ENCODE assay signal across 13 cellular contexts in genomic region chr19:16088985-16089846, GRCh38. TPM values are rescaled to one million over a fixed set of nuclear protein-coding genes. Genes with fewer than 3 reads are reported as not detected.
DNase-seq lines count a peak whose midpoint lies in the region; ATAC-seq, FAIRE-seq and TF ChIP-seq lines count a peak whose summit lies in the region.
"Had no signal": no experiment of that assay in that cellular context is flagged by ENCODE, and none has a peak within 500 bp of the region (broad histone marks: within the 10 kb centered on the region; RNA-seq: fewer than 3 reads in every experiment).

No MANE protein-coding gene starts in this region.

- no peak overlapping the region for H2AK9ac ChIP-seq in IMR-90 (replicated peaks; ENCODE audit: low read depth, low read length, poor library complexity)

- H2BK120ac ChIP-seq in IMR-90 (ENCODE audit: low read depth, low read length), result no peak overlapping the region

- H3K4me3 Mint-ChIP-seq in neural crest cell, result peak overlapping the region; percentile 64
- H3K4me3 Mint-ChIP-seq: B cell had no signal

- no peak overlapping the region for H3K4me3 ChIP-seq in A673 (ENCODE audit: low read depth, low read length, poor library complexity, severe bottlenecking)
- H3K4me3 ChIP-seq in IMR-90 (ENCODE audit: insufficient read depth, low read depth, low read length), result no peak overlapping the region
- H3K4me3 ChIP-seq in endothelial cell of umbilical vein (replicated peaks in 1 of 3; ENCODE audit: insufficient read depth in 1 of 3, low read depth in 1 of 3, low read length in 3 of 3), result no peak overlapping the region

- no peak for FAIRE-seq in endothelial cell of umbilical vein (lab: Jason Lieb, UNC)
- FAIRE-seq: TTC549 had no signal

- intact Hi-C loops in A673 (cut with micrococcal nuclease; ENCODE audit: unreplicated experiment) (no loop called here), IMR-90 (cut with micrococcal nuclease) (no loop called here), endothelial cell of umbilical vein (cut with micrococcal nuclease) (loop anchor here (2.0 kb wide), 1 partner anchor 48 kb away; no protein-coding TSS in a partner anchor)

- H4K8ac ChIP-seq in IMR-90 (ENCODE audit: low read depth in 2 of 2, low read length in 2 of 2), result no peak overlapping the region

- no peak for TF ChIP-seq RAD21 in IMR-90 (IDR thresholded peaks at IDR 0.05; ENCODE audit: low read length)

- no peak overlapping the region for H2BK5ac ChIP-seq in IMR-90 (ENCODE audit: low read depth, low read length, poor library complexity, severe bottlenecking)

- H3K27ac ChIP-seq in A673 (ENCODE audit: low read depth, low read length, poor library complexity, severe bottlenecking) (peak overlapping the region; percentile 18), IMR-90 (ENCODE audit: insufficient read depth, low read length) (no peak overlapping the region; the same call in 1 of the 2 replicates), endothelial cell of umbilical vein (ENCODE audit: insufficient read depth, low read depth, low read length) (no peak overlapping the region)

- H2BK20ac ChIP-seq in IMR-90 (ENCODE audit: low read depth, low read length), result no peak overlapping the region

- H4K91ac ChIP-seq in IMR-90 (ENCODE audit: insufficient read depth, low read depth, low read length), result no peak overlapping the region

- WGBS in IMR-90 (ENCODE audit: extremely low coverage in 2 of 2, insufficient read length in 1 of 2), 2 experiments, result 94% methylated on average over 2 of the region's 11 CpGs; no CpG with 5 or more reads in 1 of the 2 experiments

- peak overlapping the region; percentile 64; the same call in 1 of the 2 replicates for H3K23ac ChIP-seq in IMR-90 (ENCODE audit: low read depth, low read length)

- no peaks in the 10 kb centered on the region for H3K27me3 Mint-ChIP-seq in neural crest cell (ENCODE audit: low read depth)
- H3K27me3 Mint-ChIP-seq: B cell had no signal

- TF ChIP-seq CTCF in A673 (conservative IDR thresholded peaks at IDR 0.05; ENCODE audit: low read depth, low read length) (no peak), IMR-90 (conservative IDR thresholded peaks at IDR 0.05; ENCODE audit: low read depth, low read length) (no peak), endothelial cell of umbilical vein (IDR thresholded peaks at IDR 0.05; ENCODE audit: extremely low read depth in 1 of 2, insufficient read depth in 1 of 2, low read depth in 1 of 2, low read length in 2 of 2) (no peak), neural crest cell (conservative IDR thresholded peaks at IDR 0.05) (peak; percentile 10)

- H3K18ac ChIP-seq in IMR-90 (ENCODE audit: low read depth, low read length), result no peak overlapping the region

- peaks cover 7% of the 10 kb centered on the region for H3K9me1 ChIP-seq in IMR-90 (ENCODE audit: insufficient read depth, low read length)
- no peaks in the 10 kb centered on the region for H3K9me1 ChIP-seq in endothelial cell of umbilical vein (replicated peaks; ENCODE audit: control insufficient read depth, extremely low read depth, insufficient read depth, low read length)

- TF ChIP-seq POLR2A in IMR-90 (IDR thresholded peaks at IDR 0.05; ENCODE audit: low read depth, low read length), result no peak; the same call in 1 of the 2 replicates
- no peak for TF ChIP-seq POLR2A in endothelial cell of umbilical vein (IDR thresholded peaks at IDR 0.05; ENCODE audit: low read depth, low read length)

- dilution Hi-C loops in IMR-90 (cut with HindIII; ENCODE audit: low sequenced_read_pairs, unreplicated experiment), result no loop called here
- dilution Hi-C loops in endothelial cell of umbilical vein (cut with MboI; ENCODE audit: extremely low pct_ligation_motif_present, low sequenced_read_pairs), result no loop called here

- H2BK15ac ChIP-seq in IMR-90 (ENCODE audit: low read depth, low read length), result no peak overlapping the region

- ATAC-seq in IMR-90 (ENCODE audit: low read depth) (no peak), HG03135 (IDR thresholded peaks at IDR 0.05; ENCODE audit: unreplicated experiment) (no peak), left lobe of liver (no peak), HG03039 (IDR thresholded peaks at IDR 0.05; ENCODE audit: unreplicated experiment) (no peak)

- POLR2A ChIA-PET in A673 (lab: Charles Lee; ENCODE audit: low non-redundant PET) (interaction anchor here (0.6 kb wide), 1 partner anchor 127 kb away, joined by 6 read pairs; no protein-coding TSS in a partner anchor), IMR-90 (lab: Charles Lee; ENCODE audit: unreplicated experiment) (interaction anchor here (0.6 kb wide), 3 partner anchors 26 to 696 kb away, joined by 4 to 7 read pairs (median 5); no protein-coding TSS in a partner anchor), endothelial cell of umbilical vein (lab: Charles Lee) (no interaction called here)

- peaks cover 19% of the 10 kb centered on the region for H3K36me3 Mint-ChIP-seq in neural crest cell (ENCODE audit: low read depth)

- H3K4ac ChIP-seq in IMR-90 (ENCODE audit: low read depth, low read length), result no peak overlapping the region

- no peaks in the 10 kb centered on the region for H3K9me3 ChIP-seq in A673 (ENCODE audit: low read depth, low read length, poor library complexity, severe bottlenecking)
- H3K9me3 ChIP-seq in IMR-90 (ENCODE audit: control insufficient read depth, insufficient read depth, low read length), result no peaks in the 10 kb centered on the region
- no peaks in the 10 kb centered on the region for H3K9me3 ChIP-seq in endothelial cell of umbilical vein (replicated peaks; ENCODE audit: control insufficient read depth, insufficient read depth, low read length)

- H3K4me1 Mint-ChIP-seq in neural crest cell, result peaks cover 12% of the 10 kb centered on the region

- peaks cover 100% of the 10 kb centered on the region for H4K20me1 ChIP-seq in IMR-90 (ENCODE audit: insufficient read depth, low read length)
- no peaks in the 10 kb centered on the region for H4K20me1 ChIP-seq in endothelial cell of umbilical vein (replicated peaks; ENCODE audit: control insufficient read depth, extremely low read depth, insufficient read depth, low read length)

- BruUV-seq in A673 (replicated peaks; lab: Mats Ljungman, UMichigan) (TSS peak; percentile 5), IMR-90 (replicated peaks; lab: Mats Ljungman, UMichigan) (no TSS peak), endothelial cell of umbilical vein (replicated peaks; lab: Mats Ljungman, UMichigan) (TSS peak; percentile 6)

- peaks cover 70% of the 10 kb centered on the region for H3K79me2 ChIP-seq in endothelial cell of umbilical vein (ENCODE audit: control insufficient read depth, insufficient read depth, low read length)

- H3K9ac ChIP-seq in IMR-90 (ENCODE audit: low read depth, low read length) (no peak overlapping the region), endothelial cell of umbilical vein (replicated peaks; ENCODE audit: extremely low read depth, insufficient read depth, low read length) (no peak overlapping the region)

- no peak overlapping the region for H3K14ac ChIP-seq in IMR-90 (replicated peaks; ENCODE audit: low read depth, low read length)

- H3K27me3 ChIP-seq in A673 (replicated peaks; ENCODE audit: insufficient read depth, low read depth, low read length, poor library complexity) (no peaks in the 10 kb centered on the region), IMR-90 (ENCODE audit: control insufficient read depth, insufficient read depth, low read length) (no peaks in the 10 kb centered on the region), endothelial cell of umbilical vein (ENCODE audit: control insufficient read depth in 2 of 2, insufficient read depth in 2 of 2, low read length in 2 of 2) (no peaks in the 10 kb centered on the region)

- no peaks in the 10 kb centered on the region for H3K9me3 Mint-ChIP-seq in neural crest cell

- H3K36me3 ChIP-seq in A673 (ENCODE audit: insufficient read depth, low read length, poor library complexity, severe bottlenecking), result peaks cover 96% of the 10 kb centered on the region
- peaks cover 92% of the 10 kb centered on the region for H3K36me3 ChIP-seq in IMR-90 (ENCODE audit: control insufficient read depth, insufficient read depth, low read length)
- H3K36me3 ChIP-seq in endothelial cell of umbilical vein (ENCODE audit: control insufficient read depth in 2 of 2, extremely low read depth in 1 of 2, insufficient read depth in 2 of 2, low read length in 2 of 2), result peaks cover 36 to 62% of the 10 kb centered on the region in 2 experiments

- H3K4me2 ChIP-seq in IMR-90 (ENCODE audit: low read depth, low read length) (no peak overlapping the region), endothelial cell of umbilical vein (ENCODE audit: insufficient read depth, low read length) (no peak overlapping the region)

- in situ Hi-C loops in IMR-90 (cut with MboI; ENCODE audit: low sequenced_read_pairs), result no loop called here

- H4K5ac ChIP-seq in IMR-90 (ENCODE audit: low read depth, low read length), result no peak overlapping the region

- no peak overlapping the region for H3K56ac ChIP-seq in IMR-90 (ENCODE audit: extremely low read depth, insufficient read depth, low read length)

- H2AK5ac ChIP-seq in IMR-90 (ENCODE audit: low read depth, low read length), result no peak overlapping the region

- CTCF ChIA-PET in A673 (lab: Charles Lee), result no interaction called here
- CTCF ChIA-PET in IMR-90 (lab: Yijun Ruan, JAX), result interaction anchor here (0.6 to 1.4 kb wide), 2 partner anchors 8 to 47 kb away, joined by 3 to 4 read pairs; no protein-coding TSS in a partner anchor
- CTCF ChIA-PET in endothelial cell of umbilical vein (lab: Charles Lee), result interaction anchor here (0.8 to 2.3 kb wide), 2 partner anchors 27 to 48 kb away, joined by 3 to 18 read pairs; no protein-coding TSS in a partner anchor

- DNase-seq in A673 (ENCODE audit: low spot score) (no peak), IMR-90 (no peak), endothelial cell of umbilical vein (ENCODE audit: low read depth, low spot score) (no peak), neural crest cell (ENCODE audit: low read depth, low spot score) (no peak), left lobe of liver (ENCODE audit: low spot score) (no peak), NCI-H774 (lab: John Stamatoyannopoulos, UW) (no peak)
- DNase-seq: hippocampal formation; stimulated activated CD4-positive, alpha-beta T cell treated with anti-CD3 and anti-CD28 coated beads, Interleukin-4, amount 100 ng/mL, for 4 hours had no signal

- peaks cover 6% of the 10 kb centered on the region for H3K4me1 ChIP-seq in A673 (ENCODE audit: insufficient read depth, low read length, poor library complexity, severe bottlenecking)
- peaks cover 9% of the 10 kb centered on the region for H3K4me1 ChIP-seq in IMR-90 (ENCODE audit: control insufficient read depth, insufficient read depth, low read length)
- H3K4me1 ChIP-seq in endothelial cell of umbilical vein (ENCODE audit: control insufficient read depth, extremely low read depth, insufficient read depth, low read length), result peaks cover 33% of the 10 kb centered on the region

- H3K79me1 ChIP-seq in IMR-90 (ENCODE audit: low read depth in 1 of 2, low read length in 2 of 2), result peaks cover 52 to 91% of the 10 kb centered on the region in 2 experiments

- H3K27ac Mint-ChIP-seq in neural crest cell (ENCODE audit: unreplicated experiment), result peak overlapping the region; percentile 89

- H2AFZ ChIP-seq in IMR-90 (replicated peaks; ENCODE audit: low read length, poor library complexity) (no peak overlapping the region), endothelial cell of umbilical vein (ENCODE audit: low read depth, low read length) (no peak overlapping the region)

RNA-seq across cellular contexts. Expression of gene TPM4, which starts 12.9 kb away (rescaled TPM):
- total RNA-seq in A673 (2021), result 438 and 476 TPM in 2 replicates
- 1,075 and 1,562 TPM in 2 replicates for total RNA-seq in IMR-90 (2012; rRNA removed)
- 1,160 and 1,218 TPM in 2 replicates for polyA plus RNA-seq in IMR-90 (2012; rRNA removed)
- 1,916 and 2,081 TPM in 2 replicates for polyA plus RNA-seq in IMR-90 (2012; cell fraction: cytosol; rRNA removed)
- polyA plus RNA-seq in IMR-90 (2012; cell fraction: nucleus; rRNA removed; ENCODE audit: low replicate concordance), result 535 and 1,052 TPM in 2 replicates
- 875 and 924 TPM in 2 replicates for total RNA-seq in endothelial cell of umbilical vein
- polyA plus RNA-seq in endothelial cell of umbilical vein, result 356 and 430 TPM in 2 replicates
- 649 and 651 TPM in 2 replicates for polyA plus RNA-seq in endothelial cell of umbilical vein (2011; cell fraction: cytosol; rRNA removed)
- 485 and 680 TPM in 2 replicates for polyA plus RNA-seq in endothelial cell of umbilical vein (2011; cell fraction: nucleus; rRNA removed)
- polyA plus RNA-seq in endothelial cell of umbilical vein (2012), result 943 and 960 TPM in 2 replicates
- 357 TPM in 2 replicates for polyA minus RNA-seq in endothelial cell of umbilical vein
- 149 TPM for polyA minus RNA-seq in endothelial cell of umbilical vein (2011; cell fraction: cytosol; rRNA and poly(A)+ RNA removed)
- polyA minus RNA-seq in endothelial cell of umbilical vein (2011; cell fraction: nucleus; rRNA and poly(A)+ RNA removed), result 220 and 242 TPM in 2 replicates
- 357 and 373 TPM in 2 replicates for total RNA-seq in neural crest cell
- total RNA-seq in left lobe of liver, result 21.0 TPM

RNA-seq across cellular contexts. Expression of gene RAB8A, which starts 22.5 kb away (rescaled TPM):
- 113 and 126 TPM in 2 replicates for total RNA-seq in A673 (2021)
- total RNA-seq in IMR-90 (2012; rRNA removed), result 135 and 158 TPM in 2 replicates
- polyA plus RNA-seq in IMR-90 (2012; rRNA removed), result 61.8 and 64.5 TPM in 2 replicates
- polyA plus RNA-seq in IMR-90 (2012; cell fraction: cytosol; rRNA removed), result 33.9 and 47.1 TPM in 2 replicates
- 24.8 and 40.7 TPM in 2 replicates for polyA plus RNA-seq in IMR-90 (2012; cell fraction: nucleus; rRNA removed; ENCODE audit: low replicate concordance)
- 98.9 and 107 TPM in 2 replicates for total RNA-seq in endothelial cell of umbilical vein
- 62.1 and 81.5 TPM in 2 replicates for polyA plus RNA-seq in endothelial cell of umbilical vein
- 82.7 and 92.5 TPM in 2 replicates for polyA plus RNA-seq in endothelial cell of umbilical vein (2011; cell fraction: cytosol; rRNA removed)
- 40.7 and 44.4 TPM in 2 replicates for polyA plus RNA-seq in endothelial cell of umbilical vein (2011; cell fraction: nucleus; rRNA removed)
- 97.1 and 112 TPM in 2 replicates for polyA plus RNA-seq in endothelial cell of umbilical vein (2012)
- 128 and 129 TPM in 2 replicates for polyA minus RNA-seq in endothelial cell of umbilical vein
- 108 TPM for polyA minus RNA-seq in endothelial cell of umbilical vein (2011; cell fraction: cytosol; rRNA and poly(A)+ RNA removed)
- polyA minus RNA-seq in endothelial cell of umbilical vein (2011; cell fraction: nucleus; rRNA and poly(A)+ RNA removed), result 36.2 and 41.4 TPM in 2 replicates
- total RNA-seq in neural crest cell, result 88.9 and 95.5 TPM in 2 replicates
- total RNA-seq in left lobe of liver, result 56.5 TPM

RNA-seq across cellular contexts. Expression of gene HSH2D, which starts 54.3 kb away (rescaled TPM):
- total RNA-seq in A673 (2021) (not detected in 2 replicates), IMR-90 (2012; rRNA removed) (not detected in 2 replicates), endothelial cell of umbilical vein (not detected in 2 replicates), neural crest cell (not detected in 2 replicates), left lobe of liver (0.86 TPM)
- polyA plus RNA-seq in IMR-90 (2012; rRNA removed) (not detected in 2 replicates), endothelial cell of umbilical vein (not detected in 2 replicates)
- not detected in 2 replicates for polyA plus RNA-seq in IMR-90 (2012; cell fraction: cytosol; rRNA removed)
- polyA plus RNA-seq in IMR-90 (2012; cell fraction: nucleus; rRNA removed; ENCODE audit: low replicate concordance), result not detected in 2 replicates
- polyA plus RNA-seq in endothelial cell of umbilical vein (2011; cell fraction: cytosol; rRNA removed), result not detected in 2 replicates
- 0.20 TPM in 1 of 2 replicates, not detected in the other for polyA plus RNA-seq in endothelial cell of umbilical vein (2011; cell fraction: nucleus; rRNA removed)
- polyA plus RNA-seq in endothelial cell of umbilical vein (2012), result not detected in 2 replicates
- not detected in 2 replicates for polyA minus RNA-seq in endothelial cell of umbilical vein
- 1.8 TPM for polyA minus RNA-seq in endothelial cell of umbilical vein (2011; cell fraction: cytosol; rRNA and poly(A)+ RNA removed)
- not detected in 2 replicates for polyA minus RNA-seq in endothelial cell of umbilical vein (2011; cell fraction: nucleus; rRNA and poly(A)+ RNA removed)
- total RNA-seq: dermis microvascular lymphatic vessel endothelial cell had no signal

Comparison
In these comparisons a context has a peak if more than half of its experiments do, and no peak if none do; other contexts are left out.
1. RNA of gene TPM4, which starts 12.9 kb away (total RNA-seq): 1,075 to 1,562 TPM in IMR-90, 875 to 924 TPM in endothelial cell of umbilical vein, 438 to 476 TPM in A673 and 357 to 373 TPM in neural crest cell; 21.0 TPM in left lobe of liver (single experiment); every median in the first group is over 10 times any median in the second.